In the genomic region with DNA sequence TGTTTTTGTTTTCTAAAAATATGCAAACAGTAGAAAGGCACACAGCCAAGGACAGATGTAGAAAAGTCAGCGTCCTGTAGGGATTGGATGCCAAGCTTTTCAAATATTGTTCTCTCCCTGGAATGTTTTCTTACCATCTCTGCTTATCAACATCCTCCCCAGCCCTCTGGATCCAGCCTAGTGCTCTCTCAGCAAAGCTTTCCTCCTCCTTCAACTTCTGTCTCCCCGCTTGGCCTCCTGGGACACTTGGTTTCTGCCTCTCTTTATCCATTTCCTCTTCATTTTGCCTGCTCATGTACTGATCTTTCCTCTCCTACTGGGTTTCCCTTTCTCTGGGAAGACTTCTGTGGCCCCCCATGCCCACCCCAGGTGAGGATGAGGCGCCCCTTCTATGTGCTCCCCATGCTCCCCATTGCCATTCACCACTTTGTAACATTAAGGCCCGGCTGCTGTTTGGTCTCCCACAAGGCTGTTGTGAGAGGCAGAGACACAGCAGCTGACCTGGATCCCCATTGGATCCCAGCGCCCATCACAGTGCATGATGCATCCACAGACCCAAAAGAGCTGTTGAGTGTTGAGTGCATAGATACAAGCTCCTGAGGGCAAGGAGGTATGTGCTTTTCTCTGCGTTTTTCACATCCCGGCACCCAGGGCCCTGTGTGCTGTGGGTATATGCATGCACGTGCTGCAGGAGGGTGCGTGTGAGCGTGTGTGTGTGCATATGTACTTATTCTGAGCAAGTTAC, we compare ENCODE assay signal across 11 cellular contexts. TPM values are rescaled to one million over a fixed set of nuclear protein-coding genes. Genes with fewer than 3 reads are reported as not detected.
DNase-seq lines count a peak whose midpoint lies in the region; ATAC-seq and TF ChIP-seq lines count a peak whose summit lies in the region.
"Had no signal": no experiment of that assay in that cellular context is flagged by ENCODE, and none has a peak within 500 bp of the region (broad histone marks: within the 10 kb centered on the region; RNA-seq: fewer than 3 reads in every experiment).

No MANE protein-coding gene starts in this region.

- BruUV-seq in MCF 10A (replicated peaks; lab: Mats Ljungman, UMichigan) = no TSS peak
- no TSS peak for BruUV-seq in mammary epithelial cell (replicated peaks; lab: Mats Ljungman, UMichigan)

- H3K4me3 Mint-ChIP-seq in MCF 10A (ENCODE audit: unreplicated experiment) (no peak overlapping the region), memory B cell (peak overlapping the region; percentile 4)
- peak overlapping the region; percentile 66 for H3K4me3 Mint-ChIP-seq in central memory CD8-positive, alpha-beta T cell

- H3K27ac Mint-ChIP-seq in MCF 10A (ENCODE audit: low read depth, unreplicated experiment) = peak overlapping the region; percentile 65
- H3K27ac Mint-ChIP-seq in central memory CD8-positive, alpha-beta T cell (ENCODE audit: low read depth) = peak overlapping the region; percentile 88
- H3K27ac Mint-ChIP-seq in memory B cell = peak overlapping the region; percentile 33

- no peak overlapping the region for H3K9ac ChIP-seq in mammary epithelial cell (ENCODE audit: insufficient read depth, low read length)

- intact Hi-C loops in MCF 10A (cut with micrococcal nuclease) = no loop called here
- intact Hi-C loops in mammary epithelial cell (cut with micrococcal nuclease) = no loop called here
- intact Hi-C loops in uterus (cut with DNase I; ENCODE audit: low total_unique reads) = no loop called here

- no peak overlapping the region for H3K4me3 ChIP-seq in mammary epithelial cell (replicated peaks in 1 of 3; ENCODE audit: insufficient read depth in 1 of 3, low read depth in 2 of 3, low read length in 3 of 3)
- H3K4me3 ChIP-seq in uterus = no peak overlapping the region

- dilution Hi-C loops in mammary epithelial cell (cut with HindIII; ENCODE audit: low sequenced_read_pairs) = loop anchor here (5.0 kb wide), 1 partner anchor 36 kb away; a partner anchor contains a TSS

- H3K4me1 Mint-ChIP-seq in MCF 10A (ENCODE audit: insufficient read depth, unreplicated experiment) (peaks cover 47% of the 10 kb centered on the region), memory B cell (peaks cover 44% of the 10 kb centered on the region)
- H3K4me1 Mint-ChIP-seq in central memory CD8-positive, alpha-beta T cell = peaks cover 85% of the 10 kb centered on the region

- in situ Hi-C loops in mammary epithelial cell (cut with MboI; ENCODE audit: low sequenced_read_pairs in 2 of 2) = no loop called here

- H3K9me3 Mint-ChIP-seq in MCF 10A (ENCODE audit: unreplicated experiment) = no peaks in the 10 kb centered on the region
- no peaks in the 10 kb centered on the region for H3K9me3 Mint-ChIP-seq in central memory CD8-positive, alpha-beta T cell
- H3K9me3 Mint-ChIP-seq in memory B cell = no peaks in the 10 kb centered on the region

- no peak for TF ChIP-seq POLR2A in uterus (IDR thresholded peaks at IDR 0.05)

- H3K36me3 Mint-ChIP-seq in MCF 10A (ENCODE audit: insufficient read depth, unreplicated experiment) (no peaks in the 10 kb centered on the region), memory B cell (peaks cover 25% of the 10 kb centered on the region)
- H3K36me3 Mint-ChIP-seq in central memory CD8-positive, alpha-beta T cell (ENCODE audit: insufficient read depth) = peaks cover 90% of the 10 kb centered on the region

- H3K27me3 Mint-ChIP-seq in MCF 10A (ENCODE audit: insufficient read depth, unreplicated experiment) = no peaks in the 10 kb centered on the region
- no peaks in the 10 kb centered on the region for H3K27me3 Mint-ChIP-seq in central memory CD8-positive, alpha-beta T cell
- H3K27me3 Mint-ChIP-seq in memory B cell = no peaks in the 10 kb centered on the region

- no peak for ATAC-seq in central memory CD8-positive, alpha-beta T cell (replicated peaks; ENCODE audit: extremely low read depth, poor library complexity, severe bottlenecking)
- no peak for ATAC-seq in memory B cell (ENCODE audit: low read depth)
- no peak for ATAC-seq in HG02798 (IDR thresholded peaks at IDR 0.05; ENCODE audit: poor library complexity, unreplicated experiment)
- no peak for ATAC-seq in HG03378 (IDR thresholded peaks at IDR 0.05; ENCODE audit: unreplicated experiment)

- no peak for DNase-seq in MCF 10A (ENCODE audit: unreplicated experiment)
- no peak for DNase-seq in mammary epithelial cell
- no peak for DNase-seq in central memory CD8-positive, alpha-beta T cell (ENCODE audit: low spot score in 2 of 2)
- no peak for DNase-seq in memory B cell (ENCODE audit: low spot score in 2 of 2)
- no peak for DNase-seq in uterus
- no peak for DNase-seq in SIG-M5 (lab: John Stamatoyannopoulos, UW)
- DNase-seq: NCI-H2227 treated with DMSO at 0.1 percent for 48 hours had no signal

- POLR2A ChIA-PET in MCF 10A (lab: Yijun Ruan, JAX) = interaction anchor here (0.7 to 1.6 kb wide), 4 partner anchors 10 to 91 kb away, joined by 3 to 6 read pairs (median 5); no protein-coding TSS in a partner anchor

- CTCF ChIA-PET in MCF 10A (lab: Yijun Ruan, JAX) (interaction anchor here (0.5 to 10.9 kb wide), 4 partner anchors 31 to 121 kb away, joined by 4 to 188 read pairs (median 7); no protein-coding TSS in a partner anchor), mammary epithelial cell (lab: Charles Lee; ENCODE audit: low non-redundant PET) (interaction anchor here (0.7 kb wide), 1 partner anchor 20 kb away, joined by 14 read pairs; no protein-coding TSS in a partner anchor)

- H3K36me3 ChIP-seq in mammary epithelial cell (ENCODE audit: insufficient read depth, low read length) = no peaks in the 10 kb centered on the region
- H3K36me3 ChIP-seq in uterus = no peaks in the 10 kb centered on the region

- H3K79me2 ChIP-seq in mammary epithelial cell (ENCODE audit: insufficient read depth, low read length) = no peaks in the 10 kb centered on the region

- H3K4me1 ChIP-seq in mammary epithelial cell (ENCODE audit: insufficient read depth, low read length) = peaks cover 26% of the 10 kb centered on the region
- peaks cover 0 to 29% of the 10 kb centered on the region in 2 donors for H3K4me1 ChIP-seq in uterus

- 81% methylated on average over 9 of the region's 10 CpGs for WGBS in mammary epithelial cell (ENCODE audit: low coverage, missing lambda C conversion rate)

- H3K27me3 ChIP-seq in mammary epithelial cell (ENCODE audit: insufficient read depth, low read length) (no peaks in the 10 kb centered on the region), uterus (no peaks in the 10 kb centered on the region)

- H3K4me2 ChIP-seq in mammary epithelial cell (ENCODE audit: insufficient read depth, low read depth, low read length) = no peak overlapping the region

- TF ChIP-seq CTCF in MCF 10A (IDR thresholded peaks at IDR 0.05; ENCODE audit: unreplicated experiment) (no peak), mammary epithelial cell (conservative IDR thresholded peaks at IDR 0.05 in 1 of 2, IDR thresholded peaks at IDR 0.05 in 1 of 2; ENCODE audit: extremely low read depth in 1 of 2, insufficient read depth in 1 of 2, low read depth in 1 of 2, low read length in 2 of 2) (no peak), uterus (IDR thresholded peaks at IDR 0.05) (no peak)

- H3K27ac ChIP-seq in mammary epithelial cell (ENCODE audit: insufficient read depth, low read depth, low read length) (no peak overlapping the region), uterus (peak overlapping the region; percentile 68 to 87)

- no peaks in the 10 kb centered on the region for H4K20me1 ChIP-seq in mammary epithelial cell (ENCODE audit: insufficient read depth, low read length)

- H3K9me3 ChIP-seq in mammary epithelial cell (replicated peaks; ENCODE audit: insufficient read depth, low read length) (no peaks in the 10 kb centered on the region), uterus (no peaks in the 10 kb centered on the region)

- H2AFZ ChIP-seq in mammary epithelial cell (ENCODE audit: low read depth, low read length) = no peak overlapping the region

RNA-seq across cellular contexts. Expression of a gene that starts 38.2 kb away (rescaled TPM):
- total RNA-seq in MCF 10A (2022) = 52.5 and 55.4 TPM in 2 replicates
- 10 to 100 TPM; 11.8 to 38.9 TPM for total RNA-seq in mammary epithelial cell
- 20.4 TPM for polyA plus RNA-seq in mammary epithelial cell
- 31.2 TPM for polyA minus RNA-seq in mammary epithelial cell
- 100 to 1,000 TPM in 1 of 4 donors, 10 to 100 TPM in 3; 22.1 to 133 (median 67.5) TPM for total RNA-seq in uterus

RNA-seq across cellular contexts. Expression of a gene that starts 56.0 kb away (rescaled TPM):
- total RNA-seq in MCF 10A (2022) (0.07 and 0.39 TPM in 2 replicates), mammary epithelial cell (under 1 TPM; 0.17 to 0.87 TPM), uterus (10 to 100 TPM in 1 of 4 donors, 1 to 10 TPM in 2, under 1 TPM in 1; 0.88 to 26.6 (median 1.5) TPM)
- 0.36 TPM for polyA plus RNA-seq in mammary epithelial cell
- not detected for polyA minus RNA-seq in mammary epithelial cell
- total RNA-seq: glomerular endothelial cell had no signal
- polyA plus RNA-seq: BJ had no signal

Comparison
In these comparisons a context has a peak if more than half of its experiments do, and no peak if none do; other contexts are left out.
1. H3K27ac Mint-ChIP-seq: peak in every context shown above with its lines; median percentile 88 in central memory CD8-positive, alpha-beta T cell; 65 in MCF 10A; 33 in memory B cell.